In genomic region chr10:7410306-7410799, GRCh38 we compare ENCODE assay signal across 8 cellular contexts. TPM values are rescaled to one million over a fixed set of nuclear protein-coding genes. Genes with fewer than 3 reads are reported as not detected.
DNase-seq lines count a peak whose midpoint lies in the region; ATAC-seq and TF ChIP-seq lines count a peak whose summit lies in the region.

No MANE protein-coding gene starts in this region.

- H4K20me1 ChIP-seq in SU-DHL-6 (ENCODE audit: low read depth, low read length): peaks cover 8% of the 10 kb centered on the region; the same call in 1 of the 2 replicates

- H3K36me3 ChIP-seq in SU-DHL-6 (ENCODE audit: low read length) (no peaks in the 10 kb centered on the region), liver (ENCODE audit: control insufficient read depth in 4 of 4, insufficient read depth in 3 of 4, low read depth in 1 of 4, low read length in 3 of 4) (no peaks in the 10 kb centered on the region)

- H3K9me3 ChIP-seq in SU-DHL-6 (ENCODE audit: insufficient read depth, low read length) (no peaks in the 10 kb centered on the region), liver (ENCODE audit: control insufficient read depth in 4 of 4, low read length in 3 of 4) (no peaks in the 10 kb centered on the region)

- H3K9me2 ChIP-seq in SU-DHL-6 (replicated peaks; ENCODE audit: insufficient read depth, low read length): no peaks in the 10 kb centered on the region

- H3K4me2 ChIP-seq in SU-DHL-6 (ENCODE audit: low read depth, low read length, poor library complexity, severe bottlenecking): peak overlapping the region; percentile 77

- peaks cover 5% of the 10 kb centered on the region for H3F3A ChIP-seq in SU-DHL-6 (ENCODE audit: insufficient read depth)

- H2AFZ ChIP-seq in SU-DHL-6 (ENCODE audit: low read depth, low read length, severe bottlenecking): peak overlapping the region; percentile 100

- H3K27ac ChIP-seq in SU-DHL-6 (ENCODE audit: low read depth, low read length): peak overlapping the region; percentile 56
- peak overlapping the region; percentile 76 for H3K27ac ChIP-seq in caudate nucleus (ENCODE audit: low read depth, low read length)
- H3K27ac ChIP-seq in liver (ENCODE audit: low read depth in 1 of 2, low read length in 2 of 2): peak overlapping the region; percentile 21 to 69

- peaks cover 54% of the 10 kb centered on the region for H3K79me2 ChIP-seq in SU-DHL-6 (ENCODE audit: insufficient read depth, low read length)

- DNase-seq in caudate nucleus (lab: John Stamatoyannopoulos, UW) (peak in 19 of 61 donors; percentile 15 to 60 (median 36)), NCI-H1694 (lab: John Stamatoyannopoulos, UW) (no peak)
- DNase-seq in stimulated activated naive CD4-positive, alpha-beta T cell (lab: John Stamatoyannopoulos, UW): peak in 4 of 6 experiments; percentile 23 to 46 (median 32)

- TF ChIP-seq CTCF in SU-DHL-6 (IDR thresholded peaks at IDR 0.05; ENCODE audit: insufficient read depth, low read length, poor library complexity, severe bottlenecking): no peak
- no peak for TF ChIP-seq CTCF in liver (IDR thresholded peaks at IDR 0.05; ENCODE audit: low read depth, low read length, missing input control)

- ATAC-seq in GM18867 (IDR thresholded peaks at IDR 0.05; ENCODE audit: unreplicated experiment): peak; percentile 4
- no peak for ATAC-seq in GM21786 (IDR thresholded peaks at IDR 0.05; ENCODE audit: unreplicated experiment)
- no peak for ATAC-seq in GM19397 (IDR thresholded peaks at IDR 0.05; ENCODE audit: unreplicated experiment)

- TF ChIP-seq RAD21 in liver (IDR thresholded peaks at IDR 0.05): no peak

- peaks cover 11 to 54% (median 34%) of the 10 kb centered on the region in 4 donors for H3K4me1 ChIP-seq in liver (ENCODE audit: control insufficient read depth in 4 of 4, insufficient read depth in 4 of 4, low read length in 3 of 4)

- H3K9ac ChIP-seq in SU-DHL-6 (ENCODE audit: low read length) (peak overlapping the region; percentile 79), liver (ENCODE audit: low read depth in 1 of 2, low read length in 2 of 2) (no peak overlapping the region)

- H3K27me3 ChIP-seq in SU-DHL-6 (ENCODE audit: low read length) (no peaks in the 10 kb centered on the region), liver (ENCODE audit: control insufficient read depth in 4 of 4, insufficient read depth in 4 of 4, low read length in 3 of 4) (peaks cover 0 to 8% (median under 1%) of the 10 kb centered on the region in 4 donors)

- H3K4me3 ChIP-seq in SU-DHL-6 (ENCODE audit: insufficient read depth, low read length, poor library complexity, severe bottlenecking) (peak overlapping the region; percentile 85), liver (ENCODE audit: low read depth in 1 of 3, low read length in 3 of 3) (peak overlapping the region; percentile 60 to 76 (median 69))

- WGBS in liver: 1% methylated on average over 35 of the region's 35 CpGs

TF ChIP-seq in liver, 16 proteins besides CTCF, POLR2A, EP300 and RAD21:
- no peak for TF ChIP-seq FOXA2 (IDR thresholded peaks at IDR 0.05)
- TF ChIP-seq RXRA (IDR thresholded peaks at IDR 0.05): no peak
- no peak for TF ChIP-seq MAX (IDR thresholded peaks at IDR 0.05)
- no peak for TF ChIP-seq FOXA1 (IDR thresholded peaks at IDR 0.05)
- no peak for TF ChIP-seq ATF3 (IDR thresholded peaks at IDR 0.05)

RNA-seq across cellular contexts. Expression of gene SFMBT2, which starts 0.5 kb away (rescaled TPM):
- 1 to 10 TPM; 2.3 to 2.8 TPM for total RNA-seq in liver
- polyA plus RNA-seq in liver: under 1 TPM; 0.46 to 0.76 TPM
